Comparison of ENCODE assay signal across 20 cellular contexts in genomic region chr4:180169394-180169793, GRCh38.
A peak's percentile ranks its signal among the peaks of the same experiment; 100 is the strongest.
DNase-seq lines count a peak whose midpoint lies in the region; ATAC-seq and TF ChIP-seq lines count a peak whose summit lies in the region.
"Had no signal": no experiment of that assay in that cellular context is flagged by ENCODE, and none has a peak within 500 bp of the region (broad histone marks: within the 10 kb centered on the region; RNA-seq: fewer than 3 reads in every experiment).

No MANE protein-coding gene starts in this region.

- CTCF ChIA-PET in OCI-LY7 (lab: Charles Lee; ENCODE audit: unreplicated experiment) = no interaction called here

- no peaks in the 10 kb centered on the region for H3K4me1 ChIP-seq in OCI-LY7 (ENCODE audit: insufficient read depth, low read length, poor library complexity, severe bottlenecking)
- H3K4me1 ChIP-seq in neuron (ENCODE audit: insufficient read depth, low read length) = no peaks in the 10 kb centered on the region
- H3K4me1 ChIP-seq: BLaER1 had no signal

- no peak for TF ChIP-seq POLR2A in NB4 (IDR thresholded peaks at IDR 0.05; ENCODE audit: extremely low read depth, insufficient read length)

- H3K9me2 ChIP-seq in OCI-LY7 (ENCODE audit: insufficient read depth, low read length) = no peaks in the 10 kb centered on the region

- POLR2A ChIA-PET in OCI-LY7 (lab: Charles Lee) = no interaction called here

- ATAC-seq in HG02798 (IDR thresholded peaks at IDR 0.05; ENCODE audit: poor library complexity, unreplicated experiment) = peak; percentile 31
- ATAC-seq in left lobe of liver = no peak
- no peak for ATAC-seq in GM18511 (IDR thresholded peaks at IDR 0.05; ENCODE audit: unreplicated experiment)
- ATAC-seq: Panc1, Right ventricle myocardium inferior had no signal

- DNase-seq in NB4 (ENCODE audit: low read depth) (peak; percentile 11), OCI-LY7 (ENCODE audit: low spot score) (no peak), left lobe of liver (ENCODE audit: low spot score) (no peak), NCI-H2196 (lab: John Stamatoyannopoulos, UW; ENCODE audit: unreplicated experiment) (no peak)
- DNase-seq in central memory CD4-positive, alpha-beta T cell = no peak
- DNase-seq: CD4-positive, alpha-beta memory T cell; GM23248; HCEC 1CT; NCI-H1048; NCI-H146; NCI-H2029 treated with DMSO at 0.1 percent for 48 hours; NCI-H2171; NCI-H446; NCI-H526 treated with DMSO at 0.1 percent for 48 hours had no signal

- H3K27me3 ChIP-seq in neuron (ENCODE audit: insufficient read depth, low read length) = no peaks in the 10 kb centered on the region
- H3K27me3 ChIP-seq: BLaER1 had no signal

- H3K9me3 ChIP-seq in OCI-LY7 (ENCODE audit: low read length) (no peaks in the 10 kb centered on the region), neuron (ENCODE audit: low read length) (no peaks in the 10 kb centered on the region)
- H3K9me3 ChIP-seq: BLaER1 had no signal

- no peaks in the 10 kb centered on the region for H4K20me1 ChIP-seq in OCI-LY7 (ENCODE audit: insufficient read depth, low read length)
- H4K20me1 ChIP-seq: BLaER1 had no signal

- BruUV-seq in OCI-LY7 (replicated peaks; lab: Mats Ljungman, UMichigan) = no TSS peak

- no peak overlapping the region for H3K27ac ChIP-seq in OCI-LY7 (ENCODE audit: low read depth, low read length, poor library complexity, severe bottlenecking)
- H3K27ac ChIP-seq: BLaER1, GM23248 had no signal

- H3K36me3 ChIP-seq in OCI-LY7 (ENCODE audit: insufficient read depth, low read length) (no peaks in the 10 kb centered on the region), neuron (ENCODE audit: insufficient read depth, low read length) (no peaks in the 10 kb centered on the region)
- H3K36me3 ChIP-seq: BLaER1 had no signal

- H2AFZ ChIP-seq in OCI-LY7 (ENCODE audit: low read length) = peak overlapping the region; percentile 38; the same call in 1 of the 2 replicates
- H2AFZ ChIP-seq in neuron (ENCODE audit: low read depth, low read length) = peak overlapping the region; percentile 11
- H2AFZ ChIP-seq: GM23248 had no signal

- no peak overlapping the region for H3K4me2 ChIP-seq in OCI-LY7 (ENCODE audit: low read length)
- H3K4me2 ChIP-seq: BLaER1 had no signal

- TF ChIP-seq CTCF in NB4 (IDR thresholded peaks at IDR 0.05; ENCODE audit: low read depth, low read length) (no peak), OCI-LY7 (conservative IDR thresholded peaks at IDR 0.05; ENCODE audit: low read length) (no peak)

- intact Hi-C loops in OCI-LY7 (cut with micrococcal nuclease; ENCODE audit: unreplicated experiment) = no loop called here

- no peaks in the 10 kb centered on the region for H3K79me2 ChIP-seq in OCI-LY7 (ENCODE audit: insufficient read depth, low read depth, low read length)

- H3K4me3 ChIP-seq in NB4 (ENCODE audit: low read depth, low read length) = no peak overlapping the region
- H3K4me3 ChIP-seq in OCI-LY7 (ENCODE audit: low read depth, low read length, poor library complexity, severe bottlenecking) = no peak overlapping the region
- no peak overlapping the region for H3K4me3 ChIP-seq in neuron (ENCODE audit: low read length)
- H3K4me3 ChIP-seq: BLaER1, GM23248 had no signal
